In genomic region chr12:57459750-57460400, GRCh38 we compare ENCODE assay signal across 1 cellular context.
TF ChIP-seq lines count a peak whose summit lies in the region.

Gene GLI1 (plus strand): TSS chr12:57459785. CDS start chr12:57463692, 3,907 bp downstream.

TF ChIP-seq in HEK293, 187 proteins besides CTCF, POLR2A, EP300 and RAD21 (continued from another document and continues in another):
- TF ChIP-seq ZNF394 (tag by site-specific recombination; IDR thresholded peaks at IDR 0.05; ENCODE audit: borderline replicate concordance) (no peak; the same call in 1 of the 2 replicates), ZNF785 (tag by site-specific recombination; IDR thresholded peaks at IDR 0.05) (no peak), GLIS1 (tag by site-specific recombination; IDR thresholded peaks at IDR 0.05) (peak; percentile 68), ZNF677 (tag by site-specific recombination; IDR thresholded peaks at IDR 0.05) (no peak), ZNF221 (tag by site-specific recombination; IDR thresholded peaks at IDR 0.05; ENCODE audit: borderline replicate concordance) (no peak), SCRT1 (tag by site-specific recombination; IDR thresholded peaks at IDR 0.05; ENCODE audit: borderline replicate concordance) (no peak), ZSCAN16 (tag by site-specific recombination; IDR thresholded peaks at IDR 0.05) (no peak), ZNF639 (tag by site-specific recombination; IDR thresholded peaks at IDR 0.05) (peak; percentile 7; the same call in 1 of the 2 replicates), IKZF3 (tag by site-specific recombination; IDR thresholded peaks at IDR 0.05) (peak; percentile 34), ZNF544 (tag by site-specific recombination; IDR thresholded peaks at IDR 0.05) (no peak), AEBP2 (tag by site-specific recombination; IDR thresholded peaks at IDR 0.05; ENCODE audit: borderline replicate concordance) (no peak), HOXC10 (CRISPR knock-in tag; IDR thresholded peaks at IDR 0.05) (no peak), ZNF341 (tag by site-specific recombination; IDR thresholded peaks at IDR 0.05; ENCODE audit: low read depth) (peak; percentile 95), ZNF449 (tag by site-specific recombination; IDR thresholded peaks at IDR 0.05) (no peak), ZBTB26 (tag by site-specific recombination; optimal IDR thresholded peaks at IDR 0.05) (peak; percentile 54), ZIC2 (tag by site-specific recombination; IDR thresholded peaks at IDR 0.05) (no peak), ZNF366 (tag by site-specific recombination; conservative IDR thresholded peaks at IDR 0.05) (no peak), ZFP41 (tag by site-specific recombination; IDR thresholded peaks at IDR 0.05; ENCODE audit: borderline replicate concordance) (no peak), ZNF114 (tag by site-specific recombination; IDR thresholded peaks at IDR 0.05) (no peak), ZSCAN5A (tag by site-specific recombination; IDR thresholded peaks at IDR 0.05) (no peak), GFI1B (tag by site-specific recombination; IDR thresholded peaks at IDR 0.05) (no peak), ZFHX2 (tag by site-specific recombination; conservative IDR thresholded peaks at IDR 0.05) (peak; percentile 26; the same call in 1 of the 2 replicates), ZBTB20 (tag by site-specific recombination; IDR thresholded peaks at IDR 0.05) (no peak), SP2 (tag by site-specific recombination; IDR thresholded peaks at IDR 0.05) (peak; percentile 76), ZNF530 (tag by site-specific recombination; IDR thresholded peaks at IDR 0.05; ENCODE audit: low read depth) (no peak), ZNF549 (tag by site-specific recombination; IDR thresholded peaks at IDR 0.05) (no peak), FEZF1 (tag by site-specific recombination; IDR thresholded peaks at IDR 0.05) (no peak), ZNF398 (tag by site-specific recombination; IDR thresholded peaks at IDR 0.05) (peak; percentile 69), ZNF747 (tag by site-specific recombination; IDR thresholded peaks at IDR 0.05) (no peak), KLF7 (tag by site-specific recombination; IDR thresholded peaks at IDR 0.05; ENCODE audit: borderline replicate concordance) (0 out of 2 replicates have a peak, but pooled peaks have one; percentile 9), INSM2 (tag by site-specific recombination; IDR thresholded peaks at IDR 0.05) (no peak), PRDM10 (tag by site-specific recombination; IDR thresholded peaks at IDR 0.05) (0 out of 2 replicates have a peak, but pooled peaks have one; percentile 1), ZNF830 (tag by site-specific recombination; IDR thresholded peaks at IDR 0.05; ENCODE audit: low read depth) (no peak), ZNF521 (tag by site-specific recombination; IDR thresholded peaks at IDR 0.05) (no peak), EGR2 (tag by site-specific recombination; IDR thresholded peaks at IDR 0.05; ENCODE audit: low read depth) (peak; percentile 20; the same call in 1 of the 2 replicates), WT1 (tag by site-specific recombination; IDR thresholded peaks at IDR 0.05) (no peak), ZNF624 (tag by site-specific recombination; IDR thresholded peaks at IDR 0.05) (no peak), KLF8 (tag by site-specific recombination; IDR thresholded peaks at IDR 0.05) (peak; percentile 61; the same call in 1 of the 2 replicates), SALL2 (tag by site-specific recombination; IDR thresholded peaks at IDR 0.05; ENCODE audit: borderline replicate concordance) (no peak), KLF16 (tag by site-specific recombination; IDR thresholded peaks at IDR 0.05) (peak; percentile 54), PRDM4 (tag by site-specific recombination; IDR thresholded peaks at IDR 0.05) (no peak), KLF17 (tag by site-specific recombination; IDR thresholded peaks at IDR 0.05) (peak; percentile 54; the same call in 1 of the 2 replicates)
